8 cellular contexts compared by ENCODE assay signal in genomic region chr20:833121-833449, GRCh38. TPM values are rescaled to one million over a fixed set of nuclear protein-coding genes. Genes with fewer than 3 reads are reported as not detected.
DNase-seq lines count a peak whose midpoint lies in the region; ATAC-seq, FAIRE-seq and TF ChIP-seq lines count a peak whose summit lies in the region.

No MANE protein-coding gene starts in this region.

- H3K4me1 ChIP-seq in A549 (peaks cover 6% of the 10 kb centered on the region; the same call in 2 of the 3 replicates), mesodermal cell (ENCODE audit: control insufficient read depth, insufficient read depth, low read length, poor library complexity, severe bottlenecking) (peaks cover 8% of the 10 kb centered on the region)

- DNase-seq in A549 (ENCODE audit: low read depth in 1 of 2, low spot score in 1 of 2): no peak
- peak; percentile 43 for DNase-seq in HFFc6
- DNase-seq in activated naive CD8-positive, alpha-beta T cell treated with anti-CD3 and anti-CD28 coated beads, Interleukin-2, amount 50 U/mL, for 24 hours: no peak
- no peak for DNase-seq in left lobe of liver (ENCODE audit: low spot score)
- DNase-seq in DMS114 treated with DMSO at 0.1 percent for 48 hours (lab: John Stamatoyannopoulos, UW; ENCODE audit: unreplicated experiment): no peak
- DNase-seq in C1 segment of cervical spinal cord (lab: John Stamatoyannopoulos, UW): no peak
- DNase-seq in DMS153 (lab: John Stamatoyannopoulos, UW): no peak

- TF ChIP-seq EP300 in A549 (IDR thresholded peaks at IDR 0.05): no peak

- 21% methylated on average over 4 of the region's 4 CpGs for WGBS in A549 (ENCODE audit: missing lambda C conversion rate)
- WGBS in mesodermal cell (ENCODE audit: insufficient coverage in 2 of 2), 2 experiments: 0% methylated on average over 2 of the region's 4 CpGs

- H3K27ac Mint-ChIP-seq in HFFc6: peak overlapping the region; percentile 86
- H3K27ac Mint-ChIP-seq in activated naive CD8-positive, alpha-beta T cell treated with anti-CD3 and anti-CD28 coated beads, Interleukin-2, amount 50 U/mL, for 24 hours: peak overlapping the region; percentile 85

- no peak for TF ChIP-seq RAD21 in A549 (conservative IDR thresholded peaks at IDR 0.05 in 1 of 2, IDR thresholded peaks at IDR 0.05 in 1 of 2)

- peak overlapping the region; percentile 89 for H3K4me3 Mint-ChIP-seq in HFFc6
- H3K4me3 Mint-ChIP-seq in activated naive CD8-positive, alpha-beta T cell treated with anti-CD3 and anti-CD28 coated beads, Interleukin-2, amount 50 U/mL, for 24 hours: peak overlapping the region; percentile 79

- H3K4me1 Mint-ChIP-seq in HFFc6 (ENCODE audit: low read depth): peaks cover 55% of the 10 kb centered on the region
- H3K4me1 Mint-ChIP-seq in activated naive CD8-positive, alpha-beta T cell treated with anti-CD3 and anti-CD28 coated beads, Interleukin-2, amount 50 U/mL, for 24 hours: peaks cover 41% of the 10 kb centered on the region

- TF ChIP-seq CTCF in A549 (IDR thresholded peaks at IDR 0.05) (no peak), HFFc6 (IDR thresholded peaks at IDR 0.05) (no peak)

- POLR2A ChIA-PET in A549 (lab: Yijun Ruan, JAX): interaction anchor here (0.7 to 1.5 kb wide), 4 partner anchors 8 to 284 kb away, joined by 3 to 6 read pairs (median 4); no protein-coding TSS in a partner anchor

- H3K27ac ChIP-seq in A549 (peak overlapping the region; percentile 86 to 92), mesodermal cell (ENCODE audit: low read depth, low read length, severe bottlenecking) (peak overlapping the region; percentile 75)

- H3K9me3 ChIP-seq in A549: no peaks in the 10 kb centered on the region
- H3K9me3 ChIP-seq in mesodermal cell (ENCODE audit: control insufficient read depth, low read length): no peaks in the 10 kb centered on the region

- H3K4me3 ChIP-seq in A549: peak overlapping the region; percentile 75
- H3K4me3 ChIP-seq in mesodermal cell (ENCODE audit: extremely low read depth, insufficient read depth, low read length, poor library complexity, severe bottlenecking): peak overlapping the region; percentile 74

- no peaks in the 10 kb centered on the region for H3K9me3 Mint-ChIP-seq in HFFc6
- H3K9me3 Mint-ChIP-seq in activated naive CD8-positive, alpha-beta T cell treated with anti-CD3 and anti-CD28 coated beads, Interleukin-2, amount 50 U/mL, for 24 hours: no peaks in the 10 kb centered on the region

- peak overlapping the region; percentile 75 for H3K4me2 ChIP-seq in A549

- ATAC-seq in A549 (peak in 1 of 2 experiments; percentile 22; a peak in 2 of 6 replicates), left lobe of liver (no peak)
- ATAC-seq in activated naive CD8-positive, alpha-beta T cell treated with anti-CD3 and anti-CD28 coated beads, Interleukin-2, amount 50 U/mL, for 24 hours: peak; percentile 7

- H3K27me3 Mint-ChIP-seq in HFFc6 (ENCODE audit: insufficient read depth): no peaks in the 10 kb centered on the region; the same call in 1 of the 2 replicates
- no peaks in the 10 kb centered on the region for H3K27me3 Mint-ChIP-seq in activated naive CD8-positive, alpha-beta T cell treated with anti-CD3 and anti-CD28 coated beads, Interleukin-2, amount 50 U/mL, for 24 hours

- no peak for FAIRE-seq in A549 (lab: Jason Lieb, UNC)

- peaks cover 6% of the 10 kb centered on the region for H3K36me3 Mint-ChIP-seq in HFFc6 (ENCODE audit: low read depth)
- peaks cover 6% of the 10 kb centered on the region for H3K36me3 Mint-ChIP-seq in activated naive CD8-positive, alpha-beta T cell treated with anti-CD3 and anti-CD28 coated beads, Interleukin-2, amount 50 U/mL, for 24 hours (ENCODE audit: low read depth)

- no peak for TF ChIP-seq POLR2A in A549 (IDR thresholded peaks at IDR 0.05; ENCODE audit: low read length)

- CTCF ChIA-PET in A549 (lab: Yijun Ruan, JAX): interaction anchor here (0.7 to 22.7 kb wide), 13 partner anchors 8 to 380 kb away, joined by 3 to 872 read pairs (median 4); no protein-coding TSS in a partner anchor

- no peaks in the 10 kb centered on the region for H3K36me3 ChIP-seq in mesodermal cell (ENCODE audit: control insufficient read depth, insufficient read depth, low read length)

TF ChIP-seq in A549, 52 proteins besides CTCF, POLR2A, EP300 and RAD21:
- TF ChIP-seq MAFK (IDR thresholded peaks at IDR 0.05; ENCODE audit: partially characterized antibody) (peak; percentile 69), NPAS2 (CRISPR knock-in tag; IDR thresholded peaks at IDR 0.05; ENCODE audit: borderline replicate concordance) (no peak)
TF ChIP-seq in A549: peak in this region for 1.

RNA-seq across cellular contexts. Expression of gene FAM110A, which starts 0.4 kb away (rescaled TPM):
- polyA plus RNA-seq in A549 (2011; rRNA removed) (3.1 TPM in 2 replicates), A549 (2017; fragmentation: RNase III; extraction: RNeasy Plus Mini Kit Qiagen cat#74134 plus additional on column Dnase treatment) (3.6 to 4.4 TPM (median 4.1 TPM) in 3 replicates)
- polyA plus RNA-seq in A549 (2012; cell fraction: cytosol; rRNA removed): 7.4 and 10.3 TPM in 2 replicates
- polyA plus RNA-seq in A549 (2012; cell fraction: nucleus; rRNA removed): 17.2 and 21.2 TPM in 2 replicates
- 2.3 and 2.6 TPM in 2 replicates for polyA minus RNA-seq in A549 (2011; rRNA and poly(A)+ RNA removed)
- 1 to 10 TPM; 3.6 to 6.4 (median 5.3) TPM for total RNA-seq in HFFc6 (2021; fragmentation: NEBNext Ultra II Directional; extraction: Animal tissue kit (Norgen Biotek cat#: 25700))
- 7.0 TPM for polyA plus RNA-seq in mesodermal cell (2013, experiment 1 of 2)
- 5.3 TPM for polyA plus RNA-seq in mesodermal cell (2013, experiment 2 of 2)
- 1.7 TPM for total RNA-seq in left lobe of liver
